22 cellular contexts compared by ENCODE assay signal in the genomic region with DNA sequence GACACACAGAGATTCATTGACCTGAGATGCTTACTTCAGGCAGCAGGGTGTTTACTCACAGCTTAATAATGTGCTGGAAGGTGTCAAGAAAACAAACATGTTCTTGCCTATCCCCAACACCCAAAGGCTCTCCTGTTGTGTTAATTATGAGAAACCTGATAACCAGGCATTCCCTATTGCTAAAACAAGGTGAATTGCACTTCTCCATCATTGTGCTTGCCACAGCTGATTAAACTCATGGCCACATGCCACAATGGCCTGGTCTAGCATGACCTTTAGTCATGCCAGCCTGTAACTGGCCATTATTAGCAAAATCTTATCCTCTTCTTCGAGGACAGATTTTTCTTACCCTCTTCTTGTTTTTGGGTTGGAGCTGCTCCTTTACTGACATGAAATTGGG. TPM values are rescaled to one million over a fixed set of nuclear protein-coding genes. Genes with fewer than 3 reads are reported as not detected.
"Had no signal": no experiment of that assay in that cellular context is flagged by ENCODE, and none has a peak within 500 bp of the region (broad histone marks: within the 10 kb centered on the region; RNA-seq: fewer than 3 reads in every experiment).

No MANE protein-coding gene starts in this region.

- H3K36me3 Mint-ChIP-seq: immature natural killer cell had no signal

- FAIRE-seq: frontal cortex, kidney had no signal

- H3K9me3 ChIP-seq: neutrophil, testis had no signal

- H3K27me3 ChIP-seq: spleen, testis, transverse colon had no signal

- H3K27ac ChIP-seq: neutrophil, psoas muscle, spleen, testis, transverse colon had no signal

- H3K4me1 Mint-ChIP-seq: immature natural killer cell; naive thymus-derived CD8-positive, alpha-beta T cell; stimulated activated memory B cell treated with anti-CD40 and anti-IgM and Interleukin-4, amounts not matched to agents 10 μg/mL and 1 μg/mL and 100 μg/mL, for 72 hours; stimulated activated naive CD8-positive, alpha-beta T cell treated with anti-CD3 and anti-CD28 coated beads, Interleukin-15, amount 100 ng/mL, for 72 hours had no signal

- H3K36me3 ChIP-seq: neutrophil, spleen, transverse colon had no signal

- H3K4me1 ChIP-seq: psoas muscle, transverse colon had no signal

- H3K4me3 Mint-ChIP-seq: immature natural killer cell; naive thymus-derived CD8-positive, alpha-beta T cell; stimulated activated memory B cell treated with anti-CD40 and anti-IgM and Interleukin-4, amounts not matched to agents 10 μg/mL and 1 μg/mL and 100 μg/mL, for 72 hours; stimulated activated naive CD8-positive, alpha-beta T cell treated with anti-CD3 and anti-CD28 coated beads, Interleukin-15, amount 100 ng/mL, for 72 hours had no signal

- H3K27ac Mint-ChIP-seq: immature natural killer cell; naive thymus-derived CD8-positive, alpha-beta T cell; stimulated activated memory B cell treated with anti-CD40 and anti-IgM and Interleukin-4, amounts not matched to agents 10 μg/mL and 1 μg/mL and 100 μg/mL, for 72 hours; stimulated activated naive CD8-positive, alpha-beta T cell treated with anti-CD3 and anti-CD28 coated beads, Interleukin-15, amount 100 ng/mL, for 72 hours had no signal

- DNase-seq: cortex of kidney; dorsolateral prefrontal cortex; effector CD8-positive, alpha-beta T cell; immature natural killer cell; kidney; left cardiac atrium; left ventricle myocardium superior; naive thymus-derived CD8-positive, alpha-beta T cell; psoas muscle; retina; spleen; stimulated activated CD4-positive, alpha-beta T cell treated with anti-CD3 and anti-CD28 coated beads, Interleukin-15, amount 100 ng/mL, for 24 hours; stimulated activated CD4-positive, alpha-beta T cell treated with anti-CD3 and anti-CD28 coated beads, Interleukin-1b, Interleukin-23, amount 100 ng/mL, for 48 hours; stimulated activated CD4-positive, alpha-beta T cell treated with anti-CD3 and anti-CD28 coated beads, Interleukin-4, amount 100 ng/mL, for 24 hours; stimulated activated naive CD8-positive, alpha-beta T cell treated with anti-CD3 and anti-CD28 coated beads, Interleukin-15, amount 100 ng/mL, for 72 hours; testis; transverse colon had no signal

- ATAC-seq: esophagus mucosa; left cardiac atrium; naive thymus-derived CD8-positive, alpha-beta T cell; psoas muscle; stimulated activated memory B cell treated with anti-CD40 and anti-IgM and Interleukin-4, amounts not matched to agents 10 μg/mL and 1 μg/mL and 100 μg/mL, for 72 hours; stimulated activated naive CD8-positive, alpha-beta T cell treated with anti-CD3 and anti-CD28 coated beads, Interleukin-15, amount 100 ng/mL, for 72 hours had no signal

- H3K4me3 ChIP-seq: dorsolateral prefrontal cortex, psoas muscle, spleen, testis, transverse colon had no signal

RNA-seq across cellular contexts. Expression of a gene that starts 21.4 kb away (rescaled TPM):
- total RNA-seq: fibroblast of lung; naive thymus-derived CD8-positive, alpha-beta T cell had no signal
- polyA plus RNA-seq: immature natural killer cell; naive thymus-derived CD8-positive, alpha-beta T cell had no signal
